Comparison of ENCODE assay signal across 12 cellular contexts in genomic region chr20:17992224-17992637, GRCh38. TPM values are rescaled to one million over a fixed set of nuclear protein-coding genes. Genes with fewer than 3 reads are reported as not detected.
A peak's percentile ranks its signal among the peaks of the same experiment; 100 is the strongest.
DNase-seq lines count a peak whose midpoint lies in the region; ATAC-seq and TF ChIP-seq lines count a peak whose summit lies in the region.
"Had no signal": no experiment of that assay in that cellular context is flagged by ENCODE, and none has a peak within 500 bp of the region (broad histone marks: within the 10 kb centered on the region; RNA-seq: fewer than 3 reads in every experiment).

No MANE protein-coding gene starts in this region.

- no peaks in the 10 kb centered on the region for H3K9me3 ChIP-seq in A673 (ENCODE audit: low read depth, low read length, poor library complexity, severe bottlenecking)
- H3K9me3 ChIP-seq in thyroid gland: no peaks in the 10 kb centered on the region
- H3K9me3 ChIP-seq: left ventricle myocardium inferior had no signal

- 87 to 89% methylated on average over 6 of the region's 6 CpGs for WGBS in thyroid gland, 2 donors

- no TSS peak for BruUV-seq in A673 (replicated peaks; lab: Mats Ljungman, UMichigan)

- peaks cover 39% of the 10 kb centered on the region for H3K36me3 Mint-ChIP-seq in activated CD8-positive, alpha-beta T cell treated with anti-CD3 and anti-CD28 coated beads, Interleukin-2, amount 10 ng/mL, durations not matched to agents 7 days and 5 days (ENCODE audit: low read depth)

- H3K4me1 Mint-ChIP-seq in activated CD8-positive, alpha-beta T cell treated with anti-CD3 and anti-CD28 coated beads, Interleukin-2, amount 10 ng/mL, durations not matched to agents 7 days and 5 days (ENCODE audit: low read depth): peaks cover 50% of the 10 kb centered on the region

- peak overlapping the region; percentile 83 for H3K27ac Mint-ChIP-seq in activated CD8-positive, alpha-beta T cell treated with anti-CD3 and anti-CD28 coated beads, Interleukin-2, amount 10 ng/mL, durations not matched to agents 7 days and 5 days
- H3K27ac Mint-ChIP-seq: brain had no signal

- intact Hi-C loops in A673 (cut with micrococcal nuclease; ENCODE audit: unreplicated experiment) (loop anchor here (10.0 kb wide), 3 partner anchors 327 to 487 kb away; partner anchors contain the start of gene BFSP1), thyroid gland (cut with DNase I) (loop anchor here (10.0 kb wide), 1 partner anchor 487 kb away; no protein-coding TSS in a partner anchor)

- H3K4me3 Mint-ChIP-seq in activated CD8-positive, alpha-beta T cell treated with anti-CD3 and anti-CD28 coated beads, Interleukin-2, amount 10 ng/mL, durations not matched to agents 7 days and 5 days: peak overlapping the region; percentile 35
- H3K4me3 Mint-ChIP-seq: brain had no signal

- H3K4me3 ChIP-seq in A673 (ENCODE audit: low read depth, low read length, poor library complexity, severe bottlenecking): no peak overlapping the region
- no peak overlapping the region for H3K4me3 ChIP-seq in thyroid gland (replicated peaks in 1 of 3)
- H3K4me3 ChIP-seq: left ventricle myocardium inferior had no signal

- TF ChIP-seq CTCF in A673 (conservative IDR thresholded peaks at IDR 0.05; ENCODE audit: low read depth, low read length): no peak
- TF ChIP-seq CTCF in thyroid gland (IDR thresholded peaks at IDR 0.05): no peak

- no peaks in the 10 kb centered on the region for H3K9me3 Mint-ChIP-seq in activated CD8-positive, alpha-beta T cell treated with anti-CD3 and anti-CD28 coated beads, Interleukin-2, amount 10 ng/mL, durations not matched to agents 7 days and 5 days (ENCODE audit: insufficient read depth)
- H3K9me3 Mint-ChIP-seq: brain had no signal

- CTCF ChIA-PET in activated CD8-positive, alpha-beta T cell treated with anti-CD3 and anti-CD28 coated beads, Interleukin-2, amount 10 ng/mL, durations not matched to agents 7 days and 5 days (lab: Charles Lee): interaction anchor here (0.8 to 8.6 kb wide), 4 partner anchors 25 to 312 kb away, joined by 3 to 100 read pairs (median 6); partner anchors contain the start of genes MGME1, RRBP1 and SNX5
- CTCF ChIA-PET in A673 (lab: Charles Lee): no interaction called here

- peaks cover 7% of the 10 kb centered on the region for H3K4me1 ChIP-seq in A673 (ENCODE audit: insufficient read depth, low read length, poor library complexity, severe bottlenecking)
- peaks cover 4 to 5% of the 10 kb centered on the region in 2 donors for H3K4me1 ChIP-seq in thyroid gland

- peak; percentile 62 for ATAC-seq in HG02678 (IDR thresholded peaks at IDR 0.05; ENCODE audit: unreplicated experiment)
- peak; percentile 38 for ATAC-seq in activated CD8-positive, alpha-beta T cell treated with anti-CD3 and anti-CD28 coated beads, Interleukin-2, amount 10 ng/mL, durations not matched to agents 7 days and 5 days

- H3K27ac ChIP-seq in A673 (ENCODE audit: low read depth, low read length, poor library complexity, severe bottlenecking): no peak overlapping the region
- H3K27ac ChIP-seq in thyroid gland: no peak overlapping the region
- H3K27ac ChIP-seq: KMS-11, left ventricle myocardium inferior had no signal

- POLR2A ChIA-PET in activated CD8-positive, alpha-beta T cell treated with anti-CD3 and anti-CD28 coated beads, Interleukin-2, amount 10 ng/mL, durations not matched to agents 7 days and 5 days (lab: Charles Lee): interaction anchor here (1.0 to 5.2 kb wide), 3 partner anchors 23 to 487 kb away, joined by 3 to 31 read pairs (median 7); partner anchors contain the start of genes MGME1 and SNX5
- POLR2A ChIA-PET in A673 (lab: Charles Lee; ENCODE audit: low non-redundant PET): no interaction called here

- TF ChIP-seq POLR2A in thyroid gland (IDR thresholded peaks at IDR 0.05): no peak

- peaks cover 32% of the 10 kb centered on the region for H3K36me3 ChIP-seq in A673 (ENCODE audit: insufficient read depth, low read length, poor library complexity, severe bottlenecking)
- peaks cover 0 to 3% of the 10 kb centered on the region in 2 donors for H3K36me3 ChIP-seq in thyroid gland

- peaks cover under 1% of the 10 kb centered on the region for H3K27me3 Mint-ChIP-seq in activated CD8-positive, alpha-beta T cell treated with anti-CD3 and anti-CD28 coated beads, Interleukin-2, amount 10 ng/mL, durations not matched to agents 7 days and 5 days (ENCODE audit: low read depth)
- H3K27me3 Mint-ChIP-seq: brain had no signal

- peak; percentile 62 for DNase-seq in activated CD8-positive, alpha-beta memory T cell treated with anti-CD3 and anti-CD28 coated beads, Interleukin-2, amount 50 U/mL, for 48 hours
- DNase-seq in activated CD8-positive, alpha-beta memory T cell treated with anti-CD3 and anti-CD28 coated beads for 24 hours: no peak
- peak; percentile 37 for DNase-seq in activated CD8-positive, alpha-beta T cell treated with anti-CD3 and anti-CD28 coated beads, Interleukin-2, amount 10 ng/mL, durations not matched to agents 7 days and 5 days
- peak; percentile 40 to 46 for DNase-seq in stimulated activated CD8-positive, alpha-beta memory T cell treated with anti-CD3 and anti-CD28 coated beads, Interleukin-15, amount 100 ng/mL, for 48 hours (ENCODE audit: low read depth in 2 of 2)
- DNase-seq in A673 (ENCODE audit: low spot score): no peak
- DNase-seq in thyroid gland: no peak
- DNase-seq in SK-N-DZ (ENCODE audit: low spot score): no peak
- DNase-seq: left ventricle myocardium inferior, NCI-H524 treated with DMSO at 0.1 percent for 48 hours had no signal

- no peaks in the 10 kb centered on the region for H3K27me3 ChIP-seq in A673 (replicated peaks; ENCODE audit: insufficient read depth, low read depth, low read length, poor library complexity)
- no peaks in the 10 kb centered on the region for H3K27me3 ChIP-seq in thyroid gland

RNA-seq across cellular contexts. Expression of gene MGME1, which starts 23.4 kb away (rescaled TPM):
- total RNA-seq in activated CD8-positive, alpha-beta T cell treated with anti-CD3 and anti-CD28 coated beads, Interleukin-2, amount 10 ng/mL, durations not matched to agents 7 days and 5 days: 10 to 100 TPM; 39.4 to 46.9 TPM
- 39.1 and 41.4 TPM in 2 replicates for total RNA-seq in A673 (2021)
- total RNA-seq in thyroid gland: 10 to 100 TPM; 14.6 to 24.2 (median 16.8) TPM
- polyA plus RNA-seq in SK-N-DZ (2014; cell fraction: cytosol; rRNA removed): 34.0 and 36.0 TPM in 2 replicates
- polyA plus RNA-seq in SK-N-DZ (2014; cell fraction: nucleus; rRNA removed): 24.1 and 28.0 TPM in 2 replicates

RNA-seq across cellular contexts. Expression of gene SNX5, which starts 23.6 kb away (rescaled TPM):
- total RNA-seq in activated CD8-positive, alpha-beta T cell treated with anti-CD3 and anti-CD28 coated beads, Interleukin-2, amount 10 ng/mL, durations not matched to agents 7 days and 5 days: 100 to 1,000 TPM; 168 to 177 TPM
- total RNA-seq in A673 (2021): 171 and 188 TPM in 2 replicates
- total RNA-seq in thyroid gland: 100 to 1,000 TPM; 247 to 346 (median 270) TPM
- polyA plus RNA-seq in SK-N-DZ (2014; cell fraction: cytosol; rRNA removed): 112 and 140 TPM in 2 replicates
- polyA plus RNA-seq in SK-N-DZ (2014; cell fraction: nucleus; rRNA removed): 300 and 347 TPM in 2 replicates

Comparison
In these comparisons a context has a peak if more than half of its experiments do, and no peak if none do; other contexts are left out.
1. DNase-seq: peak in activated CD8-positive, alpha-beta memory T cell treated with anti-CD3 and anti-CD28 coated beads, Interleukin-2, amount 50 U/mL, for 48 hours (single experiment), activated CD8-positive, alpha-beta T cell treated with anti-CD3 and anti-CD28 coated beads, Interleukin-2, amount 10 ng/mL, durations not matched to agents 7 days and 5 days (single experiment) and stimulated activated CD8-positive, alpha-beta memory T cell treated with anti-CD3 and anti-CD28 coated beads, Interleukin-15, amount 100 ng/mL, for 48 hours (2 of 2); none in activated CD8-positive, alpha-beta memory T cell treated with anti-CD3 and anti-CD28 coated beads for 24 hours (single experiment), A673 (single experiment), thyroid gland (0 of 2) and SK-N-DZ (single experiment).